ENCODE assay signal across 8 cellular contexts in genomic region chr13:68927387-68928026, GRCh38.
DNase-seq lines count a peak whose midpoint lies in the region; ATAC-seq and TF ChIP-seq lines count a peak whose summit lies in the region.

No MANE protein-coding gene starts in this region.

- no peaks in the 10 kb centered on the region for H3K4me1 ChIP-seq in upper lobe of right lung

- intact Hi-C loops in upper lobe of right lung (cut with DNase I), result no loop called here

- H3K9me3 ChIP-seq in upper lobe of right lung, result no peaks in the 10 kb centered on the region

- TF ChIP-seq CTCF in epithelial cell of proximal tubule (conservative IDR thresholded peaks at IDR 0.05; ENCODE audit: low read depth, low read length) (peak; percentile 72), upper lobe of right lung (IDR thresholded peaks at IDR 0.05) (no peak)

- DNase-seq in SIG-M5 treated with dmso at 0.1 percent for 504 hours (lab: John Stamatoyannopoulos, UW; ENCODE audit: unreplicated experiment) (peak; percentile 9), SIG-M5 (lab: John Stamatoyannopoulos, UW) (no peak), NCI-H526 treated with DMSO at 0.1 percent for 48 hours (lab: John Stamatoyannopoulos, UW) (peak; percentile 8), epithelial cell of proximal tubule (ENCODE audit: low read depth) (no peak), upper lobe of right lung (no peak), DMS79 treated with DMSO at 0.1 percent for 48 hours (lab: John Stamatoyannopoulos, UW) (no peak)
- no peak for DNase-seq in activated T-cell treated with anti-CD3 and anti-CD28 coated beads, Interleukin-2, amount 50 U/mL, for 1 hour

- ATAC-seq in upper lobe of right lung (peak; percentile 36), HG02852 (IDR thresholded peaks at IDR 0.05; ENCODE audit: unreplicated experiment) (no peak)

- no peak overlapping the region for H3K4me3 ChIP-seq in epithelial cell of proximal tubule (ENCODE audit: low read depth, low read length)
- no peak overlapping the region for H3K4me3 ChIP-seq in upper lobe of right lung

- H3K27me3 ChIP-seq in upper lobe of right lung, result no peaks in the 10 kb centered on the region

- H3K27ac ChIP-seq in upper lobe of right lung, result no peak overlapping the region

- no peaks in the 10 kb centered on the region for H3K36me3 ChIP-seq in upper lobe of right lung

Comparison
In these comparisons a context has a peak if more than half of its experiments do, and no peak if none do; other contexts are left out.
1. DNase-seq: peak in SIG-M5 treated with dmso at 0.1 percent for 504 hours (single experiment) and NCI-H526 treated with DMSO at 0.1 percent for 48 hours (single experiment); none in SIG-M5 (single experiment), epithelial cell of proximal tubule (single experiment), upper lobe of right lung (single experiment), DMS79 treated with DMSO at 0.1 percent for 48 hours (single experiment) and activated T-cell treated with anti-CD3 and anti-CD28 coated beads, Interleukin-2, amount 50 U/mL, for 1 hour (single experiment).